ENCODE assay signal across 1 cellular context in genomic region chr7:47739301-47739870, GRCh38.
TF ChIP-seq lines count a peak whose summit lies in the region.

No MANE protein-coding gene starts in this region.

TF ChIP-seq in GM23338, 12 proteins besides CTCF, POLR2A, EP300 and RAD21 (continued from another document):
- no peak for TF ChIP-seq ETS1 (IDR thresholded peaks at IDR 0.05)
- TF ChIP-seq EZH2 (IDR thresholded peaks at IDR 0.05; ENCODE audit: low read depth, unreplicated experiment), result no peak
